In the genomic region with DNA sequence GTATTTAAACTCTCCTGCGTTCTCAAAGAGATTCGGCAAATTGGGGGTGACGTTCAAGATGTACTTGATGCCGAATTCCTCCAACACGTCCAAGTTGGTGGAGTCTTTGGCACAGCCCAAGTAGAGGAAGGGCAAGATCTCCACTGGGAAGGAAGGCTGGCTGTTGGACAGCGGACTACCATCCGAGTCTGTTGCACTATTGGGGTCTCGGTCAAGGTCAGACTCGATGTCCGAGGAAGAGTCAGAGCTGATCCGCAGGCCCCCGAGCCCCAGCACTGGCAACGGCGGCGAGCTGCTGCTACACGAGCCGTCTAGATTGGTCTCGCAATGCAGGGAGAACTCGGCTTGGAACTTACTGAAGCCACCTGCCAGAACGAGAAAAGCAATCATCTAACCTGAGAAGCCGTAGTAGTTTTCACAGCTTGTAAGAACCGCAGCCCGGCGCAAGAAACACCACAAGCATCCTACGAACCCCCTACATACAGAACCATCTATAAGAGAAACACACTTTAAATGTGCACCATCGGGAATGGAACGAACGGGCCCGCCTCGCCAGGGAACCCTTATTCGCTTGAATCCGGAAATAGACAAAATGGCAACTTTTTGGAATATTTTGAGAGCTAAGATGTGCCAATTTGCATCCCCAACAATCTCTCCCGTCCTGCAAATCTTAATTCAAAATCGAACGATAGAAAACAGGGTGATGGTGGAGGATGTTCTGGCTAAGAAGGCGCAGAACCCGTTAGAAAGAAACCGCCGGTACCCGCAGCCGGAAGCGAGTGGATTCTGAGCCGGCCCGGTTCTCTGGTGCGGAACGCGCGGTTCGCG, we compare ENCODE assay signal across 8 cellular contexts. TPM values are rescaled to one million over a fixed set of nuclear protein-coding genes. Genes with fewer than 3 reads are reported as not detected.
DNase-seq lines count a peak whose midpoint lies in the region; ATAC-seq and TF ChIP-seq lines count a peak whose summit lies in the region.

No MANE protein-coding gene starts in this region.

- H3K4me3 ChIP-seq in BLaER1 treated with 17β-estradiol and CSF1 and Interleukin-3, amounts not matched to agents 10 nM and 100 nM = peak overlapping the region; percentile 80 to 99 (median 96)
- H3K4me3 ChIP-seq in Karpas-422 (ENCODE audit: low read length) = peak overlapping the region; percentile 89
- peak overlapping the region; percentile 66 to 91 (median 87) for H3K4me3 ChIP-seq in sigmoid colon

- WGBS in sigmoid colon, 2 donors = 3 to 5% methylated on average over 50 of the region's 50 CpGs

- H3K36me3 ChIP-seq in BLaER1 treated with 17β-estradiol and CSF1 and Interleukin-3, amounts not matched to agents 10 nM and 100 nM = peaks cover 35 to 52% (median 43%) of the 10 kb centered on the region in 11 experiments
- H3K36me3 ChIP-seq in Karpas-422 (ENCODE audit: insufficient read depth, low read length) (peaks cover 9% of the 10 kb centered on the region; the same call in 1 of the 2 replicates), sigmoid colon (peaks cover 0 to 11% (median 0%) of the 10 kb centered on the region in 4 donors)

- H3K27ac ChIP-seq in BLaER1 treated with 17β-estradiol and CSF1 and Interleukin-3, amounts not matched to agents 10 nM and 100 nM = peak overlapping the region; percentile 97 to 99 (median 98)
- H3K27ac ChIP-seq in Karpas-422 (ENCODE audit: low read length) = peak overlapping the region; percentile 94
- H3K27ac ChIP-seq in sigmoid colon = peak overlapping the region; percentile 94 to 100 (median 95)

- ATAC-seq in left ventricle myocardium superior (no peak), HG02610 (IDR thresholded peaks at IDR 0.05; ENCODE audit: unreplicated experiment) (no peak), GM18909 (IDR thresholded peaks at IDR 0.05; ENCODE audit: poor library complexity, unreplicated experiment) (no peak)

- H3K9me2 ChIP-seq in Karpas-422 (replicated peaks; ENCODE audit: insufficient read depth, low read length) = no peaks in the 10 kb centered on the region

- H3K9me3 ChIP-seq in BLaER1 treated with 17β-estradiol and CSF1 and Interleukin-3, amounts not matched to agents 10 nM and 100 nM (replicated peaks in 1 of 11) = peaks cover 0 to 18% (median 5%) of the 10 kb centered on the region in 11 experiments; a peak in 6 of 22 replicates
- H3K9me3 ChIP-seq in Karpas-422 (ENCODE audit: low read length) (no peaks in the 10 kb centered on the region), sigmoid colon (no peaks in the 10 kb centered on the region)

- H3K79me2 ChIP-seq in Karpas-422 (ENCODE audit: low read length) = peaks cover 38% of the 10 kb centered on the region

- H3K27me3 ChIP-seq in BLaER1 treated with 17β-estradiol and CSF1 and Interleukin-3, amounts not matched to agents 10 nM and 100 nM = no peaks in the 10 kb centered on the region
- no peaks in the 10 kb centered on the region for H3K27me3 ChIP-seq in Karpas-422 (ENCODE audit: low read length)
- no peaks in the 10 kb centered on the region for H3K27me3 ChIP-seq in sigmoid colon

- H3K4me3 Mint-ChIP-seq in activated naive CD8-positive, alpha-beta T cell = peak overlapping the region; percentile 95

- H4K20me1 ChIP-seq in BLaER1 treated with 17β-estradiol and CSF1 and Interleukin-3, amounts not matched to agents 10 nM and 100 nM = peaks cover 27 to 43% (median 40%) of the 10 kb centered on the region in 11 experiments; a peak in 21 of 22 replicates
- 0 out of 2 replicates have a peak, but pooled peaks cover 3% of the 10 kb centered on the region for H4K20me1 ChIP-seq in Karpas-422 (ENCODE audit: insufficient read depth, low read depth, low read length)

- no peak for TF ChIP-seq POLR2A in sigmoid colon (IDR thresholded peaks at IDR 0.05)

- no peak for TF ChIP-seq CTCF in sigmoid colon (IDR thresholded peaks at IDR 0.05)

- TF ChIP-seq EP300 in sigmoid colon (IDR thresholded peaks at IDR 0.05) = no peak

- H3K27me3 Mint-ChIP-seq in activated naive CD8-positive, alpha-beta T cell = peaks cover 2% of the 10 kb centered on the region

- peak overlapping the region; percentile 70 for H3K27ac Mint-ChIP-seq in activated naive CD8-positive, alpha-beta T cell

- intact Hi-C loops in left ventricle myocardium superior (cut with micrococcal nuclease) = loop anchor here (10.0 kb wide), 2 partner anchors 104 to 296 kb away; no protein-coding TSS in a partner anchor
- intact Hi-C loops in sigmoid colon (cut with DNase I) = loop anchor here (5.0 to 10.0 kb wide), 5 partner anchors 176 to 1206 kb away; partner anchors contain the start of genes ATP2B1, CEP290, POC1B and TMTC3

- no peaks in the 10 kb centered on the region for H3K36me3 Mint-ChIP-seq in activated naive CD8-positive, alpha-beta T cell

- peak overlapping the region; percentile 92 to 100 (median 99) for H3K9ac ChIP-seq in BLaER1 treated with 17β-estradiol and CSF1 and Interleukin-3, amounts not matched to agents 10 nM and 100 nM
- H3K9ac ChIP-seq in Karpas-422 (ENCODE audit: low read length) = peak overlapping the region; percentile 88

- peaks cover 63% of the 10 kb centered on the region for H3K4me1 Mint-ChIP-seq in activated naive CD8-positive, alpha-beta T cell (ENCODE audit: low read depth)

- no peaks in the 10 kb centered on the region for H3K9me3 Mint-ChIP-seq in activated naive CD8-positive, alpha-beta T cell (ENCODE audit: low read depth)

- H3K4me2 ChIP-seq in BLaER1 treated with 17β-estradiol and CSF1 and Interleukin-3, amounts not matched to agents 10 nM and 100 nM = peak overlapping the region in 9 of 11 experiments; percentile 79 to 97 (median 93); a peak in 15 of 22 replicates
- H3K4me2 ChIP-seq in Karpas-422 (ENCODE audit: low read depth, low read length, poor library complexity, severe bottlenecking) = peak overlapping the region; percentile 84

- H2AFZ ChIP-seq in Karpas-422 (ENCODE audit: low read length) = peak overlapping the region; percentile 65; the same call in 1 of the 2 replicates

- H3K4me1 ChIP-seq in BLaER1 treated with 17β-estradiol and CSF1 and Interleukin-3, amounts not matched to agents 10 nM and 100 nM = peaks cover 22 to 64% (median 31%) of the 10 kb centered on the region in 10 experiments
- peaks cover 72% of the 10 kb centered on the region for H3K4me1 ChIP-seq in Karpas-422 (ENCODE audit: low read length)
- H3K4me1 ChIP-seq in sigmoid colon = peaks cover 0 to 38% (median 17%) of the 10 kb centered on the region in 4 donors

- DNase-seq in Karpas-422 = peak; percentile 80
- DNase-seq in left ventricle myocardium superior = peak; percentile 46
- DNase-seq in sigmoid colon = peak; percentile 69
- DNase-seq in HPDE6-E6E7 (ENCODE audit: extremely low spot score) = no peak

RNA-seq across cellular contexts. Expression of gene DUSP6, which starts 1.4 kb away (rescaled TPM):
- 67.2 and 109 TPM in 2 replicates for total RNA-seq in Karpas-422 (2014; rRNA removed; shearing (Covaris generic); ENCODE audit: low replicate concordance)
- total RNA-seq in left ventricle myocardium superior (23.0 TPM), sigmoid colon (10 to 100 TPM; 31.0 to 36.4 (median 33.0) TPM)
- 10 to 100 TPM; 27.0 to 39.7 (median 36.3) TPM for polyA plus RNA-seq in sigmoid colon
